ENCODE assay signal across 18 cellular contexts in genomic region chr20:53819973-53820451, GRCh38.
A peak's percentile ranks its signal among the peaks of the same experiment; 100 is the strongest.
DNase-seq lines count a peak whose midpoint lies in the region; ATAC-seq, FAIRE-seq and TF ChIP-seq lines count a peak whose summit lies in the region.
"Had no signal": no experiment of that assay in that cellular context is flagged by ENCODE, and none has a peak within 500 bp of the region (broad histone marks: within the 10 kb centered on the region; RNA-seq: fewer than 3 reads in every experiment).

No MANE protein-coding gene starts in this region.

- H3K4me3 ChIP-seq in RWPE2 (ENCODE audit: severe bottlenecking) (no peak overlapping the region), pancreas (no peak overlapping the region)
- H3K4me3 ChIP-seq: HAP-1, Peyer's patch had no signal

- H3K27me3 ChIP-seq in RWPE2 (ENCODE audit: insufficient read depth, poor library complexity, severe bottlenecking) (no peaks in the 10 kb centered on the region), pancreas (no peaks in the 10 kb centered on the region)
- H3K27me3 ChIP-seq: Peyer's patch had no signal

- ATAC-seq in RWPE2 (ENCODE audit: low read depth) (no peak), pancreas (peak; percentile 97 to 98 (median 98)), HG03139 (IDR thresholded peaks at IDR 0.05; ENCODE audit: unreplicated experiment) (no peak), GM18519 (IDR thresholded peaks at IDR 0.05; ENCODE audit: low FRiP score, unreplicated experiment) (no peak)
- ATAC-seq: SK-N-SH treated with all-trans-retinoic acid at 6 μM for 48 hours had no signal

- peak; percentile 93 for FAIRE-seq in HTR-8/SVneo (lab: Jason Lieb, UNC)
- FAIRE-seq in pancreas (lab: Jason Lieb, UNC) = no peak
- no peak for FAIRE-seq in frontal cortex (lab: Jason Lieb, UNC)

- H3K4me1 ChIP-seq in RWPE2 (ENCODE audit: insufficient read depth, poor library complexity, severe bottlenecking) (no peaks in the 10 kb centered on the region), pancreas (peaks cover 0 to 6% (median 5%) of the 10 kb centered on the region in 3 donors)
- H3K4me1 ChIP-seq: HAP-1, Peyer's patch had no signal

- intact Hi-C loops in pancreas (cut with DNase I) = no loop called here

- H3K9me3 ChIP-seq in RWPE2 (ENCODE audit: severe bottlenecking) = peaks cover 3% of the 10 kb centered on the region
- H3K9me3 ChIP-seq in pancreas = no peaks in the 10 kb centered on the region
- H3K9me3 ChIP-seq: HAP-1, Peyer's patch had no signal

- H3K27ac ChIP-seq in RWPE2 (ENCODE audit: poor library complexity, severe bottlenecking) = no peak overlapping the region
- H3K27ac ChIP-seq in epithelial cell of prostate = peak overlapping the region; percentile 9
- H3K27ac ChIP-seq in pancreas = peak overlapping the region; percentile 14 to 64 (median 44)
- H3K27ac ChIP-seq: C4-2B, Peyer's patch had no signal

- TF ChIP-seq CTCF in RWPE2 (IDR thresholded peaks at IDR 0.05; ENCODE audit: poor library complexity, severe bottlenecking) (no peak), pancreas (IDR thresholded peaks at IDR 0.05) (no peak)

- DNase-seq in HTR-8/SVneo (ENCODE audit: insufficient read length, low spot score) = no peak
- peak; percentile 74 for DNase-seq in RWPE2 (ENCODE audit: low spot score)
- DNase-seq in epithelial cell of prostate (ENCODE audit: low read depth, low spot score) = no peak
- DNase-seq in pancreas = peak; percentile 64 to 89 (median 79)
- DNase-seq in frontal cortex (ENCODE audit: low spot score in 2 of 2) = no peak
- DNase-seq: COR-L47, KBM-7, NCI-H1092 treated with DMSO at 0.1 percent for 48 hours, NCI-H1694, NCI-H226, NCI-H524 treated with DMSO at 0.1 percent for 48 hours, SHP77 treated with DMSO at 0.1 percent for 48 hours had no signal

- WGBS in pancreas, 2 donors = 41 to 48% methylated on average over 7 of the region's 7 CpGs

- H3K36me3 ChIP-seq in RWPE2 (ENCODE audit: low read depth) (no peaks in the 10 kb centered on the region), pancreas (no peaks in the 10 kb centered on the region)
- H3K36me3 ChIP-seq: HAP-1, Peyer's patch had no signal

Comparison
In these comparisons a context has a peak if more than half of its experiments do, and no peak if none do; other contexts are left out.
1. DNase-seq: peak in RWPE2 (single experiment) and pancreas (6 of 6); none in HTR-8/SVneo (single experiment), epithelial cell of prostate (single experiment) and frontal cortex (0 of 2).
2. ATAC-seq: peak in pancreas (4 of 4); none in RWPE2 (single experiment), HG03139 (single experiment) and GM18519 (single experiment).